ENCODE assay signal across 8 cellular contexts in the genomic region with DNA sequence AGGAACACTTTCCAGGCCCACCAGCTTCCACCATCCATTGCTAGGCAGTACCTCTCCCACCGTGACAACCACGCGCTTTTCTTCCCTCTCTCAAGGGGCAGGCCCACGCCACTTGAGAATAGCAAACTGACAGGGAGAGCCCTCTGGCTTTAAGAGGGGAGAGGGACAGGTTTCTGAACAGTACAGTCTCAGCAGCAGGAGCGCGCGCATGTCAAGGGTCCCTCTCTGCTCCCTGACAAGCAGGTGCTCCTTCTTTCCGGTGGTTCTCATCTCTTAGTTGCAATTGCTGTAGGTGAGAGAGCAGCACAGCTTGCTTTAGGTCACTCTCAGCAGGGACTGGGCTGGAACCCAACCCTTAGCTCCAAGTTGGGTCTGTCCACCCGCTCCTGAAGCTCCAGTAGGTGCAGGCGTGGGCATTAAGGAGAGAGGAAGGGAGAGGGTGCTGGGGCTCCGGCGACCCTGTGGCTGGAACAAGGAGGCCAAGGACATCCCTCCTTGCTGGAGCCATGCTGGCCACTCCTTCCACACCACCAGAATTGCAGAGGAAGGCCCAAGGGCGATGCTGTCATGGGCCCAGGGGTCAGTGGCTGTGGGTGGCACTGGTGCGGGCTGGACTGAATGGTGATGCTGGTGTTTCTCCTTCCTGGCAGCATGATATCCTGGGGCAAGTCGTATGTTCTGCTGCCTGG. TPM values are rescaled to one million over a fixed set of nuclear protein-coding genes. Genes with fewer than 3 reads are reported as not detected.
A peak's percentile ranks its signal among the peaks of the same experiment; 100 is the strongest.
DNase-seq lines count a peak whose midpoint lies in the region; ATAC-seq and TF ChIP-seq lines count a peak whose summit lies in the region.

No MANE protein-coding gene starts in this region.

- H3K4me3 Mint-ChIP-seq in endodermal cell (peak overlapping the region; percentile 61), naive B cell (peak overlapping the region; percentile 80 to 92 (median 88))

- no peaks in the 10 kb centered on the region for H3K4me1 ChIP-seq in endodermal cell (ENCODE audit: control insufficient read depth, insufficient read depth, low read length)

- ATAC-seq in naive B cell (ENCODE audit: low read depth in 2 of 2) (no peak), HG02610 (IDR thresholded peaks at IDR 0.05; ENCODE audit: unreplicated experiment) (no peak), HG02970 (IDR thresholded peaks at IDR 0.05; ENCODE audit: low FRiP score, unreplicated experiment) (no peak)

- no peak overlapping the region for H3K9ac ChIP-seq in endodermal cell (ENCODE audit: extremely low read depth, low read length, poor library complexity, severe bottlenecking)

- WGBS in endodermal cell (ENCODE audit: insufficient coverage in 1 of 2, insufficient read length in 1 of 2), 2 experiments: 92 to 93% methylated on average over 9 to 15 of the region's 15 CpGs

- H3K27ac Mint-ChIP-seq in endodermal cell (peak overlapping the region; percentile 79), naive B cell (peak overlapping the region; percentile 87 to 96 (median 94))

- no peak overlapping the region for H3K27ac ChIP-seq in endodermal cell (ENCODE audit: low read depth, low read length)

- peaks cover 7% of the 10 kb centered on the region for H3K4me1 Mint-ChIP-seq in endodermal cell
- H3K4me1 Mint-ChIP-seq in naive B cell: peaks cover 21 to 26% (median 23%) of the 10 kb centered on the region in 3 donors

- no peak for TF ChIP-seq CTCF in endodermal cell (conservative IDR thresholded peaks at IDR 0.05)

- H3K4me3 ChIP-seq in endodermal cell (ENCODE audit: low read length): peak overlapping the region; percentile 82

- H3K9me3 Mint-ChIP-seq in endodermal cell: peaks cover 12% of the 10 kb centered on the region
- H3K9me3 Mint-ChIP-seq in naive B cell: peaks cover 0 to 3% (median 0%) of the 10 kb centered on the region in 7 donors

- H3K36me3 Mint-ChIP-seq in endodermal cell (ENCODE audit: low read depth): peaks cover 34% of the 10 kb centered on the region
- peaks cover 0 to 11% of the 10 kb centered on the region in 2 donors for H3K36me3 Mint-ChIP-seq in naive B cell

- peaks cover 34% of the 10 kb centered on the region for H3K36me3 ChIP-seq in endodermal cell (ENCODE audit: control insufficient read depth, insufficient read depth, low read length)

- H3K9me3 ChIP-seq in endodermal cell (ENCODE audit: control insufficient read depth, low read length): peaks cover 17% of the 10 kb centered on the region

- H3K27me3 ChIP-seq in endodermal cell (ENCODE audit: control insufficient read depth, insufficient read depth, low read length, poor library complexity, severe bottlenecking): no peaks in the 10 kb centered on the region

- DNase-seq in NCI-H748 (lab: John Stamatoyannopoulos, UW; ENCODE audit: unreplicated experiment): peak; percentile 32
- no peak for DNase-seq in NCI-H748 treated with DMSO at 0.1 percent for 48 hours (lab: John Stamatoyannopoulos, UW)
- peak; percentile 25 for DNase-seq in OCI-M1 (lab: John Stamatoyannopoulos, UW)
- DNase-seq in endodermal cell: peak; percentile 52
- DNase-seq in naive B cell: no peak
- no peak for DNase-seq in pons (ENCODE audit: low spot score)

- H3K27me3 Mint-ChIP-seq in endodermal cell (ENCODE audit: insufficient read depth) (peaks cover 2% of the 10 kb centered on the region), naive B cell (no peaks in the 10 kb centered on the region)

RNA-seq across cellular contexts. Expression of a gene that starts 9.0 kb away (rescaled TPM):
- total RNA-seq in endodermal cell: 10 to 100 TPM; 17.1 to 20.2 TPM
- 21.4 TPM for polyA plus RNA-seq in endodermal cell (2013, experiment 1 of 2)
- 21.7 TPM for polyA plus RNA-seq in endodermal cell (2013, experiment 2 of 2)
- 1 to 10 TPM in 3 of 6 donors, under 1 TPM in 3; 0.04 to 1.7 (median 1.1) TPM for polyA plus RNA-seq in naive B cell (ENCODE audit: low read depth in 6 of 6)

Comparison
In these comparisons a context has a peak if more than half of its experiments do, and no peak if none do; other contexts are left out.
1. DNase-seq: peak in NCI-H748 (single experiment), OCI-M1 (single experiment) and endodermal cell (single experiment); none in NCI-H748 treated with DMSO at 0.1 percent for 48 hours (single experiment), naive B cell (single experiment) and pons (single experiment).